18 cellular contexts compared by ENCODE assay signal in genomic region chr6:53297004-53297403, GRCh38. TPM values are rescaled to one million over a fixed set of nuclear protein-coding genes. Genes with fewer than 3 reads are reported as not detected.
A peak's percentile ranks its signal among the peaks of the same experiment; 100 is the strongest.
DNase-seq lines count a peak whose midpoint lies in the region; ATAC-seq, FAIRE-seq and TF ChIP-seq lines count a peak whose summit lies in the region.
"Had no signal": no experiment of that assay in that cellular context is flagged by ENCODE, and none has a peak within 500 bp of the region (broad histone marks: within the 10 kb centered on the region; RNA-seq: fewer than 3 reads in every experiment).

No MANE protein-coding gene starts in this region.

- H4K20me1 ChIP-seq in SK-N-SH (ENCODE audit: insufficient read depth) = no peaks in the 10 kb centered on the region

- H3K27me3 ChIP-seq in SK-N-SH (ENCODE audit: insufficient read depth) = no peaks in the 10 kb centered on the region
- H3K27me3 ChIP-seq in CD4-positive, alpha-beta T cell (ENCODE audit: control insufficient read depth, insufficient read depth, low read length) = no peaks in the 10 kb centered on the region

- H3K36me3 Mint-ChIP-seq in CD4-positive, alpha-beta T cell (ENCODE audit: low read depth) = peaks cover 15% of the 10 kb centered on the region
- H3K36me3 Mint-ChIP-seq in activated B cell treated with CpG ODN at 0.5 μM for 24 hours (ENCODE audit: low read depth) (peaks cover 39% of the 10 kb centered on the region), naive B cell (peaks cover 9 to 22% of the 10 kb centered on the region in 2 donors)
- H3K36me3 Mint-ChIP-seq in natural killer cell treated with Interleukin-12 subunit alpha and Interleukin-12 subunit beta and Interleukin-15 and Interleukin-18, amount 100 ng/mL, for 72 hours = peaks cover 9% of the 10 kb centered on the region

- H3F3A ChIP-seq in SK-N-SH (replicated peaks; ENCODE audit: insufficient read depth) = peaks cover 4% of the 10 kb centered on the region

- peak overlapping the region; percentile 8 for H3K27ac Mint-ChIP-seq in CD4-positive, alpha-beta T cell
- H3K27ac Mint-ChIP-seq in activated B cell treated with CpG ODN at 0.5 μM for 24 hours (peak overlapping the region; percentile 69), naive B cell (peak overlapping the region; percentile 40 to 94 (median 78))
- H3K27ac Mint-ChIP-seq in natural killer cell treated with Interleukin-12 subunit alpha and Interleukin-12 subunit beta and Interleukin-15 and Interleukin-18, amount 100 ng/mL, for 72 hours = no peak overlapping the region

- H3K4me2 ChIP-seq in SK-N-SH = peak overlapping the region; percentile 37; the same call in 1 of the 2 replicates

- no peaks in the 10 kb centered on the region for H3K27me3 Mint-ChIP-seq in CD4-positive, alpha-beta T cell
- no peaks in the 10 kb centered on the region for H3K27me3 Mint-ChIP-seq in activated B cell treated with CpG ODN at 0.5 μM for 24 hours
- no peaks in the 10 kb centered on the region for H3K27me3 Mint-ChIP-seq in naive B cell
- no peaks in the 10 kb centered on the region for H3K27me3 Mint-ChIP-seq in natural killer cell treated with Interleukin-12 subunit alpha and Interleukin-12 subunit beta and Interleukin-15 and Interleukin-18, amount 100 ng/mL, for 72 hours

- H3K9me2 ChIP-seq in SK-N-SH = no peaks in the 10 kb centered on the region

- peaks cover 92% of the 10 kb centered on the region for H3K4me1 Mint-ChIP-seq in CD4-positive, alpha-beta T cell (ENCODE audit: low read depth)
- H3K4me1 Mint-ChIP-seq in activated B cell treated with CpG ODN at 0.5 μM for 24 hours (peaks cover 91% of the 10 kb centered on the region), naive B cell (peaks cover 76 to 96% (median 92%) of the 10 kb centered on the region in 3 donors)
- H3K4me1 Mint-ChIP-seq in natural killer cell treated with Interleukin-12 subunit alpha and Interleukin-12 subunit beta and Interleukin-15 and Interleukin-18, amount 100 ng/mL, for 72 hours (ENCODE audit: low read depth in 2 of 2) = peaks cover 66 to 70% of the 10 kb centered on the region in 2 donors

- TF ChIP-seq RAD21 in SK-N-SH (IDR thresholded peaks at IDR 0.05; ENCODE audit: low read length) = no peak

- H3K9me3 ChIP-seq in SK-N-SH = no peaks in the 10 kb centered on the region
- H3K9me3 ChIP-seq in CD4-positive, alpha-beta T cell (ENCODE audit: control insufficient read depth, low read length) = no peaks in the 10 kb centered on the region

- no peak overlapping the region for H3K4me3 ChIP-seq in SK-N-SH (ENCODE audit: low read depth in 2 of 2, low read length in 1 of 2)

- no peak for FAIRE-seq in GM12892 (lab: Jason Lieb, UNC)
- FAIRE-seq: G401.6, H54 had no signal

- POLR2A ChIA-PET in SK-N-SH (lab: Yijun Ruan, JAX) (no interaction called here), activated B cell treated with CpG ODN at 0.5 μM for 24 hours (lab: Charles Lee) (interaction anchor here (0.6 to 1.5 kb wide), 5 partner anchors 12 to 112 kb away, joined by 3 to 7 read pairs (median 3); no protein-coding TSS in a partner anchor)
- POLR2A ChIA-PET in CD4-positive, alpha-beta T cell (lab: Charles Lee) = interaction anchor here (0.8 to 0.9 kb wide), 2 partner anchors 22 to 40 kb away, joined by 3 read pairs; no protein-coding TSS in a partner anchor

- H3K9me3 Mint-ChIP-seq in CD4-positive, alpha-beta T cell = no peaks in the 10 kb centered on the region
- no peaks in the 10 kb centered on the region for H3K9me3 Mint-ChIP-seq in activated B cell treated with CpG ODN at 0.5 μM for 24 hours
- peaks cover 0 to 2% (median 0%) of the 10 kb centered on the region in 7 donors for H3K9me3 Mint-ChIP-seq in naive B cell
- H3K9me3 Mint-ChIP-seq in natural killer cell treated with Interleukin-12 subunit alpha and Interleukin-12 subunit beta and Interleukin-15 and Interleukin-18, amount 100 ng/mL, for 72 hours = no peaks in the 10 kb centered on the region

- 71% methylated on average over 4 of the region's 4 CpGs for WGBS in SK-N-SH (ENCODE audit: low lambda C conversion rate)

- H3K79me2 ChIP-seq in SK-N-SH (ENCODE audit: insufficient read depth) = peaks cover 67% of the 10 kb centered on the region

- ATAC-seq in SK-N-SH treated with all-trans-retinoic acid at 6 μM for 48 hours = no peak
- no peak for ATAC-seq in CD4-positive, alpha-beta T cell (ENCODE audit: poor library complexity)
- no peak for ATAC-seq in activated B cell treated with CpG ODN at 0.5 μM for 24 hours (ENCODE audit: low read depth)
- no peak for ATAC-seq in naive B cell (ENCODE audit: low read depth in 2 of 2)
- ATAC-seq in natural killer cell treated with Interleukin-12 subunit alpha and Interleukin-12 subunit beta and Interleukin-15 and Interleukin-18, amount 100 ng/mL, for 72 hours = no peak

- H3K27ac ChIP-seq in SK-N-SH (ENCODE audit: low read depth in 2 of 2, low read length in 1 of 2) = no peak overlapping the region
- H3K27ac ChIP-seq in CD4-positive, alpha-beta T cell (ENCODE audit: low read depth, low read length) = no peak overlapping the region
- H3K27ac ChIP-seq: 22Rv1 had no signal

- no peak for DNase-seq in SK-N-SH
- no peak for DNase-seq in CD4-positive, alpha-beta T cell
- no peak for DNase-seq in activated B cell treated with CpG ODN at 0.5 μM for 24 hours
- no peak for DNase-seq in naive B cell
- DNase-seq in stimulated activated CD8-positive, alpha-beta memory T cell treated with anti-CD3 and anti-CD28 coated beads, Interleukin-4, amount 100 ng/mL, for 48 hours = no peak
- no peak for DNase-seq in natural killer cell treated with Interleukin-12 subunit alpha and Interleukin-12 subunit beta and Interleukin-15 and Interleukin-18, amount 100 ng/mL, for 72 hours (ENCODE audit: low spot score)
- no peak for DNase-seq in GM12892 (ENCODE audit: insufficient read length)
- DNase-seq: DMS79 treated with DMSO at 0.1 percent for 48 hours, Karpas-422, NCI-H1417 treated with DMSO at 0.1 percent for 48 hours, NCI-H1930, NCI-H226, NCI-H524 treated with DMSO at 0.1 percent for 48 hours, SHP77 had no signal

- CTCF ChIA-PET in SK-N-SH (lab: Yijun Ruan, JAX) (interaction anchor here (1.3 to 5.4 kb wide), 2 partner anchors 124 to 186 kb away, joined by 3 to 34 read pairs; no protein-coding TSS in a partner anchor), activated B cell treated with CpG ODN at 0.5 μM for 24 hours (lab: Charles Lee) (interaction anchor here (1.0 to 8.4 kb wide), 4 partner anchors 62 to 188 kb away, joined by 3 to 106 read pairs (median 3); no protein-coding TSS in a partner anchor)
- CTCF ChIA-PET in CD4-positive, alpha-beta T cell (lab: Charles Lee) = interaction anchor here (0.8 to 1.0 kb wide), 2 partner anchors 41 to 50 kb away, joined by 3 read pairs; no protein-coding TSS in a partner anchor

- H3K9ac ChIP-seq in SK-N-SH = no peak overlapping the region

- TF ChIP-seq CTCF in SK-N-SH (IDR thresholded peaks at IDR 0.05) (no peak), activated B cell treated with CpG ODN at 0.5 μM for 24 hours (IDR thresholded peaks at IDR 0.05) (no peak)
- TF ChIP-seq CTCF in CD4-positive, alpha-beta T cell (IDR thresholded peaks at IDR 0.05) = no peak

- TF ChIP-seq EP300 in SK-N-SH (IDR thresholded peaks at IDR 0.05; ENCODE audit: borderline replicate concordance in 1 of 2, low read depth in 1 of 2, low read length in 1 of 2) = no peak

- intact Hi-C loops in CD4-positive, alpha-beta T cell (cut with DNase I, micrococcal nuclease) = loop anchor here in 1 of 2 experiments (10.0 kb wide), 1 partner anchor 248 kb away; the partner anchor contains the start of gene GCLC
- intact Hi-C loops in activated B cell treated with CpG ODN at 0.5 μM for 24 hours (cut with micrococcal nuclease) = loop anchor here (10.0 kb wide), 1 partner anchor 428 kb away; no protein-coding TSS in a partner anchor

- H3K4me3 Mint-ChIP-seq in CD4-positive, alpha-beta T cell = no peak overlapping the region
- H3K4me3 Mint-ChIP-seq in activated B cell treated with CpG ODN at 0.5 μM for 24 hours = no peak overlapping the region
- H3K4me3 Mint-ChIP-seq in naive B cell = peak overlapping the region in 4 of 8 donors; percentile 12 to 72 (median 23)
- no peak overlapping the region for H3K4me3 Mint-ChIP-seq in natural killer cell treated with Interleukin-12 subunit alpha and Interleukin-12 subunit beta and Interleukin-15 and Interleukin-18, amount 100 ng/mL, for 72 hours

- H3K4me1 ChIP-seq in SK-N-SH (ENCODE audit: control insufficient read depth in 1 of 2, insufficient read depth in 2 of 2, low read depth in 1 of 2, low read length in 1 of 2) = peaks cover 20% of the 10 kb centered on the region in 2 experiments; a peak in 3 of 4 replicates

- no peak for TF ChIP-seq POLR2A in GM12892 (IDR thresholded peaks at IDR 0.05; ENCODE audit: low read depth, low read length)

- peaks cover 7% of the 10 kb centered on the region in 2 experiments for H3K36me3 ChIP-seq in SK-N-SH (replicated peaks in 1 of 2; ENCODE audit: control insufficient read depth in 1 of 2, insufficient read depth in 2 of 2, low read length in 1 of 2)

- H2AFZ ChIP-seq in SK-N-SH (ENCODE audit: low read depth) = no peak overlapping the region

TF ChIP-seq in SK-N-SH treated with all-trans-retinoic acid at 6 μM for 48 hours, 23 proteins besides CTCF, POLR2A, EP300 and RAD21:
- TF ChIP-seq ZNF8 (CRISPR knock-in tag; IDR thresholded peaks at IDR 0.05) = no peak
- TF ChIP-seq ESRRG (CRISPR knock-in tag; IDR thresholded peaks at IDR 0.05) = no peak
- TF ChIP-seq POU6F1 (CRISPR knock-in tag; IDR thresholded peaks at IDR 0.05; ENCODE audit: borderline replicate concordance, low read depth) = no peak
- TF ChIP-seq TOX (CRISPR knock-in tag; IDR thresholded peaks at IDR 0.05; ENCODE audit: borderline replicate concordance) = no peak

RNA-seq across cellular contexts. Expression of gene ELOVL5, which starts 51.7 kb away (rescaled TPM):
- polyA plus RNA-seq in SK-N-SH (2012; rRNA removed) (31.9 and 46.4 TPM in 2 replicates), naive B cell (ENCODE audit: low read depth in 6 of 6) (100 to 1,000 TPM; 124 to 200 (median 166) TPM)
- polyA plus RNA-seq in SK-N-SH (2012; cell fraction: cytosol; rRNA removed) = 35.2 and 38.0 TPM in 2 replicates
- polyA plus RNA-seq in SK-N-SH (2012; cell fraction: nucleus; rRNA removed) = 21.5 and 37.4 TPM in 2 replicates
- total RNA-seq in CD4-positive, alpha-beta T cell = 10 to 100 TPM; 78.0 to 86.8 TPM
- 109 and 127 TPM in 2 replicates for total RNA-seq in activated B cell treated with CpG ODN at 0.5 μM for 24 hours
- 100 to 1,000 TPM; 130 to 136 TPM for total RNA-seq in natural killer cell treated with Interleukin-12 subunit alpha and Interleukin-12 subunit beta and Interleukin-15 and Interleukin-18, amount 100 ng/mL, for 72 hours
- polyA plus RNA-seq in GM12892 (2012; ENCODE audit: missing spikeins) = 89.3 TPM

Comparison
In these comparisons a context has a peak if more than half of its experiments do, and no peak if none do; other contexts are left out.
1. H3K27ac Mint-ChIP-seq: peak in CD4-positive, alpha-beta T cell (single experiment), activated B cell treated with CpG ODN at 0.5 μM for 24 hours (single experiment) and naive B cell (6 of 6); none in natural killer cell treated with Interleukin-12 subunit alpha and Interleukin-12 subunit beta and Interleukin-15 and Interleukin-18, amount 100 ng/mL, for 72 hours (0 of 2).